ENCODE assay signal across 1 cellular context in the genomic region with DNA sequence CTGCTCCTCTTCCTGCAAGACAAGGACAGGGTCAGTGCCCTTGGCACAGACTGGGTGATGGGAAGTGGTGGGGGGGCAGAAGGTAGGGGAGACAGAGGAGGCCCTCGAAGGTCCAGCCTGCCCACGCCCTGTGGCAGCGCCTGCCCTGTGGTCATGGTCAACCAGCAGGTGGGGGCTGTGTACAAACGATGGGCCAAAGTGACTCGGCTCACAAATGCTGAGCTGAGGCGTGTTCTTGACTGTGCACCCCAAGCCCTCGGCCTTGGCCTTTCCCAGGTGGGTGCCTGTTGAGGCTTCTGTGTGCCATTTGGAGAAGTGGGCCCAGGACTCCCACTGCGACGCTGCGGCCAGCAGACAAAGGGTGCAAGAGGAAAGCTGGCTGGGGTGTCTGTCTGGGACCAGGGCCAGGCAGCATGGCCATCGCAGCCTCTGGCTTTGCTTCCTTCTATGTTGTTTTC.
TF ChIP-seq lines count a peak whose summit lies in the region.

No MANE protein-coding gene starts in this region.

TF ChIP-seq in K562, 482 proteins besides CTCF, POLR2A, EP300 and RAD21:
- TF ChIP-seq CHAMP1 (IDR thresholded peaks at IDR 0.05) (no peak), TCF15 (CRISPR knock-in tag; IDR thresholded peaks at IDR 0.05) (no peak), SIRT6 (IDR thresholded peaks at IDR 0.05; ENCODE audit: low read depth, low read length) (no peak), NR4A1 (CRISPR knock-in tag; IDR thresholded peaks at IDR 0.05) (no peak), NR4A1 (tag; IDR thresholded peaks at IDR 0.05) (no peak), UBTF (IDR thresholded peaks at IDR 0.05; ENCODE audit: borderline replicate concordance in 1 of 2, low read depth in 2 of 2, low read length in 2 of 2) (no peak), ZNF780A (CRISPR knock-in tag; IDR thresholded peaks at IDR 0.05) (no peak), NELFE (IDR thresholded peaks at IDR 0.05; ENCODE audit: insufficient read depth, insufficient read length) (no peak), TCF7L2 (IDR thresholded peaks at IDR 0.05; ENCODE audit: low read depth, low read length) (no peak), ZNF431 (CRISPR knock-in tag; IDR thresholded peaks at IDR 0.05) (no peak), RBFOX2 (IDR thresholded peaks at IDR 0.05; ENCODE audit: low read depth, low read length) (no peak), MTA3 (IDR thresholded peaks at IDR 0.05; ENCODE audit: borderline replicate concordance) (no peak), HMG20B (CRISPR knock-in tag; IDR thresholded peaks at IDR 0.05) (no peak), NR3C1 (CRISPR knock-in tag; IDR thresholded peaks at IDR 0.05) (no peak), NFE2 (IDR thresholded peaks at IDR 0.05; ENCODE audit: low read depth) (no peak), ZNF384 (IDR thresholded peaks at IDR 0.05; ENCODE audit: low read depth, low read length) (no peak), GABPB1 (CRISPR knock-in tag; IDR thresholded peaks at IDR 0.05) (no peak)
- TF ChIP-seq, protein P1, sequence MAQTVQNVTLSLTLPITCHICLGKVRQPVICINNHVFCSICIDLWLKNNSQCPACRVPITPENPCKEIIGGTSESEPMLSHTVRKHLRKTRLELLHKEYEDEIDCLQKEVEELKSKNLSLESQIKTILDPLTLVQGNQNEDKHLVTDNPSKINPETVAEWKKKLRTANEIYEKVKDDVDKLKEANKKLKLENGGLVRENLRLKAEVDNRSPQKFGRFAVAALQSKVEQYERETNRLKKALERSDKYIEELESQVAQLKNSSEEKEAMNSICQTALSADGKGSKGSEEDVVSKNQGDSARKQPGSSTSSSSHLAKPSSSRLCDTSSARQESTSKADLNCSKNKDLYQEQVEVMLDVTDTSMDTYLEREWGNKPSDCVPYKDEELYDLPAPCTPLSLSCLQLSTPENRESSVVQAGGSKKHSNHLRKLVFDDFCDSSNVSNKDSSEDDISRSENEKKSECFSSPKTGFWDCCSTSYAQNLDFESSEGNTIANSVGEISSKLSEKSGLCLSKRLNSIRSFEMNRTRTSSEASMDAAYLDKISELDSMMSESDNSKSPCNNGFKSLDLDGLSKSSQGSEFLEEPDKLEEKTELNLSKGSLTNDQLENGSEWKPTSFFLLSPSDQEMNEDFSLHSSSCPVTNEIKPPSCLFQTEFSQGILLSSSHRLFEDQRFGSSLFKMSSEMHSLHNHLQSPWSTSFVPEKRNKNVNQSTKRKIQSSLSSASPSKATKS (CRISPR knock-in tag; IDR thresholded peaks at IDR 0.05) = no peak
